19 cellular contexts compared by ENCODE assay signal in the genomic region with DNA sequence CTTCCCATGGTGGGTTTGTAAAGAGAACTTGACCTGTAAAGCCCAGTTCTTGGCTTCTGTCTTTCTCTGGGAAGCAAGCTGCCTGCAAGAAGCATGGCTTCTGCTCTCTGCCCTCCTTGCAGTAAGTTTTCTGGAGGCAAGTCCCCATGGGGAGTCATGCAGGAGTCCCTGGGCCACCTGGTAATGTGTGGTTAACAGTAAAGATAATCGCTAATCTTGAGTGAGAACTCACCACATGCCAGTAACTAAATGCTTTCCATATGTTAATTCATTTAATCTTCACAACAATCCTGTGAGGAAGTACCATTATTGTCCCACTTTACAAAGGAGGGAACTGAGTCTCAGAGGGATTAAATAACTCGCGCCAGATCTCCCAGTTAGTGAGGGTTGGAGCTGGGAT. TPM values are rescaled to one million over a fixed set of nuclear protein-coding genes. Genes with fewer than 3 reads are reported as not detected.
DNase-seq lines count a peak whose midpoint lies in the region; ATAC-seq and TF ChIP-seq lines count a peak whose summit lies in the region.
"Had no signal": no experiment of that assay in that cellular context is flagged by ENCODE, and none has a peak within 500 bp of the region (broad histone marks: within the 10 kb centered on the region; RNA-seq: fewer than 3 reads in every experiment).

No MANE protein-coding gene starts in this region.

- in situ Hi-C loops in gastrocnemius medialis (cut with MboI; ENCODE audit: low sequenced_read_pairs in 4 of 4) (no loop called here), KBM-7 (cut with MboI; ENCODE audit: low pct_unique_long_range_greater_than_20kb, low sequenced_read_pairs) (no loop called here)

- DNase-seq in WERI-Rb-1 (no peak), iPS DF 4.7 (ENCODE audit: extremely low read depth, low spot score) (peak; percentile 53), gastrocnemius medialis (no peak), medulla oblongata (ENCODE audit: extremely low spot score) (no peak), KBM-7 (no peak), NCI-H526 treated with DMSO at 0.1 percent for 48 hours (lab: John Stamatoyannopoulos, UW) (no peak), NCI-H1048 (lab: John Stamatoyannopoulos, UW) (no peak)
- DNase-seq: CD4-positive, CD25-positive, alpha-beta regulatory T cell; HCEC 1CT; MG63; NCI-H1092; NCI-H1436; NCI-H187 treated with DMSO at 0.1 percent for 48 hours; NCI-H2107; NCI-H446 treated with DMSO at 0.1 percent for 48 hours; NCI-H774 had no signal

- H3K9me3 ChIP-seq in HUES6 (ENCODE audit: control insufficient read depth, insufficient read depth, low read depth, low read length) (peaks cover 8% of the 10 kb centered on the region), WERI-Rb-1 (ENCODE audit: severe bottlenecking) (no peaks in the 10 kb centered on the region), gastrocnemius medialis (no peaks in the 10 kb centered on the region)
- H3K9me3 ChIP-seq: MG63, SJSA1 had no signal

- no peaks in the 10 kb centered on the region for H3K36me3 ChIP-seq in HUES6 (ENCODE audit: control insufficient read depth, insufficient read depth, low read length)
- no peaks in the 10 kb centered on the region for H3K36me3 ChIP-seq in WERI-Rb-1
- no peaks in the 10 kb centered on the region for H3K36me3 ChIP-seq in gastrocnemius medialis
- H3K36me3 ChIP-seq: MG63, SJSA1 had no signal

- no peak overlapping the region for H3K27ac ChIP-seq in HUES6 (ENCODE audit: low read depth, low read length)
- H3K27ac ChIP-seq in WERI-Rb-1: peak overlapping the region; percentile 28; the same call in 1 of the 2 replicates
- H3K27ac ChIP-seq in gastrocnemius medialis: peak overlapping the region; percentile 93 to 97 (median 96)
- H3K27ac ChIP-seq: SJSA1 had no signal

- intact Hi-C loops in gastrocnemius medialis (cut with DNase I; ENCODE audit: low total_unique reads): no loop called here

- H3K9ac ChIP-seq in HUES6 (ENCODE audit: low read length): no peak overlapping the region

- H3K4me1 ChIP-seq in HUES6 (ENCODE audit: control insufficient read depth, insufficient read depth, low read length) (peaks cover 16% of the 10 kb centered on the region), gastrocnemius medialis (peaks cover 74 to 87% of the 10 kb centered on the region in 2 donors)
- H3K4me1 ChIP-seq: SJSA1 had no signal

- TF ChIP-seq CTCF in WERI-Rb-1 (IDR thresholded peaks at IDR 0.05; ENCODE audit: low read depth, low read length) (no peak), gastrocnemius medialis (IDR thresholded peaks at IDR 0.05 in 4 of 5, conservative IDR thresholded peaks at IDR 0.05 in 1 of 5) (no peak)

- no peak for ATAC-seq in gastrocnemius medialis
- ATAC-seq: Right ventricle myocardium inferior had no signal

- no peak for TF ChIP-seq POLR2A in gastrocnemius medialis (IDR thresholded peaks at IDR 0.05)

- peaks cover 38% of the 10 kb centered on the region for H3K27me3 ChIP-seq in HUES6 (ENCODE audit: control insufficient read depth, insufficient read depth, low read length)
- no peaks in the 10 kb centered on the region for H3K27me3 ChIP-seq in WERI-Rb-1 (ENCODE audit: insufficient read depth, low read depth, severe bottlenecking)
- H3K27me3 ChIP-seq in gastrocnemius medialis: no peaks in the 10 kb centered on the region
- H3K27me3 ChIP-seq: MG63, SJSA1 had no signal

- H3K4me3 ChIP-seq in HUES6 (ENCODE audit: low read depth, low read length) (0 out of 2 replicates have a peak overlapping the region, but pooled peaks have one; percentile 11), WERI-Rb-1 (ENCODE audit: low read depth, low read length) (no peak overlapping the region), gastrocnemius medialis (no peak overlapping the region)
- H3K4me3 ChIP-seq: MG63, SJSA1 had no signal

RNA-seq across cellular contexts. Expression of gene CAPN3, which starts 4.2 kb away (rescaled TPM):
- total RNA-seq in gastrocnemius medialis: 100 to 1,000 TPM in 3 of 4 donors, 10 to 100 TPM in 1; 96.8 to 263 (median 163) TPM
